27 cellular contexts compared by ENCODE assay signal in the genomic region with DNA sequence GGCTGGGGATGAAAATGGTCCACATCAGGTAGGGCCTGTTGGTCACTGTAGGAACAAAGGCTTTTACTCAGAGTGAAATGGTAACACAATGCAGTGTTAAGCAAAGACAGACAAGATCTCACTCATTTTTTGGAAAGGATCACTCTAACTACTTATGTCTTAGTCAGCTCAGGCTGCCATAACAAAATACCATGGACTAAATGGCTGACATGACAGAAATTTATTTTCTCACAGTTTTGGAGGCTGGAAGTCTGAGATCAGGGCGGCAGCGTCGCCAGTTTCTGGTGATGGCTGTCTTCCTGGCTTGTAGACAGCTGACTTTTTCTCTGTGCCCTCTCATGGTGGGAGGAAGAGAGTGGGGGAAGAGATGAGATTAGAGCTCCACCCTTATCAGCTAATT. TPM values are rescaled to one million over a fixed set of nuclear protein-coding genes. Genes with fewer than 3 reads are reported as not detected.
DNase-seq lines count a peak whose midpoint lies in the region; ATAC-seq, FAIRE-seq and TF ChIP-seq lines count a peak whose summit lies in the region.
"Had no signal": no experiment of that assay in that cellular context is flagged by ENCODE, and none has a peak within 500 bp of the region (broad histone marks: within the 10 kb centered on the region; RNA-seq: fewer than 3 reads in every experiment).

No MANE protein-coding gene starts in this region.

- POLR2A ChIA-PET in HepG2 (lab: Yijun Ruan, JAX) = no interaction called here
- POLR2A ChIA-PET in IMR-90 (lab: Charles Lee; ENCODE audit: unreplicated experiment) = no interaction called here
- POLR2A ChIA-PET in K562 (lab: Yijun Ruan, JAX) = interaction anchor here (0.6 to 0.8 kb wide), 2 partner anchors 10 to 12 kb away, joined by 3 read pairs; a partner anchor contains a TSS

- H3K4me2 ChIP-seq in HepG2 (ENCODE audit: low read depth, low read length) (no peak overlapping the region), IMR-90 (ENCODE audit: low read depth, low read length) (no peak overlapping the region), K562 (ENCODE audit: insufficient read depth, low read length) (no peak overlapping the region), neural progenitor cell (no peak overlapping the region)
- H3K4me2 ChIP-seq: BLaER1 had no signal

- H3K4me3 ChIP-seq in HepG2 (replicated peaks in 1 of 3; ENCODE audit: insufficient read depth in 1 of 3, low read depth in 2 of 3, low read length in 3 of 3) (no peak overlapping the region), right lobe of liver (no peak overlapping the region), IMR-90 (ENCODE audit: insufficient read depth, low read depth, low read length) (no peak overlapping the region), K562 (no peak overlapping the region), neural progenitor cell (no peak overlapping the region)
- H3K4me3 ChIP-seq: BLaER1, GM12878 had no signal

- 80% methylated on average over 3 of the region's 3 CpGs for WGBS in HepG2 (ENCODE audit: low lambda C conversion rate)
- WGBS in right lobe of liver (ENCODE audit: insufficient coverage, low coverage, low lambda C conversion rate, missing lambda C conversion rate) = 100% methylated on average over 2 of the region's 3 CpGs
- WGBS in IMR-90 (ENCODE audit: extremely low coverage in 2 of 2, insufficient read length in 1 of 2), 2 experiments = no CpG with 5 or more reads among the region's 3 CpGs
- 23% methylated on average over 3 of the region's 3 CpGs for WGBS in K562 (ENCODE audit: insufficient coverage, low coverage, missing lambda C conversion rate)

- no peaks in the 10 kb centered on the region for H3K79me2 ChIP-seq in HepG2 (ENCODE audit: insufficient read depth, low read length)
- no peaks in the 10 kb centered on the region for H3K79me2 ChIP-seq in K562 (ENCODE audit: control insufficient read depth, insufficient read depth, low read length)
- H3K79me2 ChIP-seq in neural progenitor cell (ENCODE audit: low read depth) = no peaks in the 10 kb centered on the region

- H3K9ac ChIP-seq in HepG2 (ENCODE audit: insufficient read depth, low read depth, low read length) = no peak overlapping the region
- H3K9ac ChIP-seq in IMR-90 (ENCODE audit: low read depth, low read length) = no peak overlapping the region
- H3K9ac ChIP-seq in K562 (ENCODE audit: insufficient read depth in 1 of 2, low read depth in 2 of 2, low read length in 2 of 2) = no peak overlapping the region
- H3K9ac ChIP-seq in neural progenitor cell = no peak overlapping the region
- H3K9ac ChIP-seq: BLaER1 had no signal

- no peaks in the 10 kb centered on the region for H3K9me3 Mint-ChIP-seq in neural progenitor cell
- H3K9me3 Mint-ChIP-seq: CD4-positive, CD25-positive, alpha-beta regulatory T cell; CD8-positive, alpha-beta memory T cell had no signal

- TF ChIP-seq RAD21 in HepG2 (CRISPR knock-in tag; IDR thresholded peaks at IDR 0.05) = no peak
- no peak for TF ChIP-seq RAD21 in IMR-90 (IDR thresholded peaks at IDR 0.05; ENCODE audit: low read length)
- TF ChIP-seq RAD21 in K562 (CRISPR knock-in tag; conservative IDR thresholded peaks at IDR 0.05 in 1 of 2, IDR thresholded peaks at IDR 0.05 in 1 of 2) = no peak

- H3K36me3 ChIP-seq in HepG2 (replicated peaks in 1 of 2; ENCODE audit: control insufficient read depth in 1 of 2, insufficient read depth in 2 of 2, low read length in 2 of 2) = no peaks in the 10 kb centered on the region
- no peaks in the 10 kb centered on the region for H3K36me3 ChIP-seq in right lobe of liver
- H3K36me3 ChIP-seq in IMR-90 (ENCODE audit: control insufficient read depth, insufficient read depth, low read length) = no peaks in the 10 kb centered on the region
- H3K36me3 ChIP-seq in K562 (ENCODE audit: control insufficient read depth, insufficient read depth, low read length) = no peaks in the 10 kb centered on the region
- H3K36me3 ChIP-seq in neural progenitor cell = no peaks in the 10 kb centered on the region
- H3K36me3 ChIP-seq: BE2C, BLaER1 had no signal

- H2BK15ac ChIP-seq in IMR-90 (ENCODE audit: low read depth, low read length) = no peak overlapping the region

- H4K8ac ChIP-seq in IMR-90 (ENCODE audit: low read depth in 2 of 2, low read length in 2 of 2) = no peak overlapping the region

- H3K9me3 ChIP-seq in HepG2 (ENCODE audit: low read length) (no peaks in the 10 kb centered on the region), right lobe of liver (no peaks in the 10 kb centered on the region), IMR-90 (ENCODE audit: control insufficient read depth, insufficient read depth, low read length) (no peaks in the 10 kb centered on the region), K562 (replicated peaks; ENCODE audit: control insufficient read depth, insufficient read depth, low read depth, low read length) (no peaks in the 10 kb centered on the region), neural progenitor cell (ENCODE audit: low read depth) (no peaks in the 10 kb centered on the region)
- H3K9me3 ChIP-seq: BE2C, BLaER1 had no signal

- H3K4me1 ChIP-seq in HepG2 (ENCODE audit: insufficient read depth, low read length) (no peaks in the 10 kb centered on the region), right lobe of liver (no peaks in the 10 kb centered on the region), IMR-90 (ENCODE audit: control insufficient read depth, insufficient read depth, low read length) (no peaks in the 10 kb centered on the region), K562 (replicated peaks in 1 of 2; ENCODE audit: control insufficient read depth in 2 of 2, insufficient read depth in 2 of 2, low read length in 2 of 2) (no peaks in the 10 kb centered on the region), neural progenitor cell (no peaks in the 10 kb centered on the region)
- H3K4me1 ChIP-seq: BE2C, BLaER1 had no signal

- no peak overlapping the region for H3K56ac ChIP-seq in IMR-90 (ENCODE audit: extremely low read depth, insufficient read depth, low read length)

- intact Hi-C loops in HepG2 (cut with micrococcal nuclease; ENCODE audit: unreplicated experiment) (no loop called here), right lobe of liver (cut with DNase I) (no loop called here), IMR-90 (cut with micrococcal nuclease) (no loop called here), K562 (cut with micrococcal nuclease) (no loop called here)

- H3K36me3 Mint-ChIP-seq in neural progenitor cell = no peaks in the 10 kb centered on the region
- H3K36me3 Mint-ChIP-seq: CD14-positive monocyte; CD4-positive, alpha-beta memory T cell; CD4-positive, CD25-positive, alpha-beta regulatory T cell; CD8-positive, alpha-beta memory T cell had no signal

- H3K27me3 Mint-ChIP-seq in neural progenitor cell (ENCODE audit: insufficient read depth, low read depth) = peaks cover 3% of the 10 kb centered on the region

- H4K20me1 ChIP-seq in HepG2 (ENCODE audit: insufficient read depth, low read length) (no peaks in the 10 kb centered on the region), IMR-90 (ENCODE audit: insufficient read depth, low read length) (no peaks in the 10 kb centered on the region), K562 (replicated peaks; ENCODE audit: control insufficient read depth, insufficient read depth, low read length) (no peaks in the 10 kb centered on the region), neural progenitor cell (ENCODE audit: low read depth) (no peaks in the 10 kb centered on the region)
- H4K20me1 ChIP-seq: BLaER1 had no signal

- H3K4me1 Mint-ChIP-seq in neural progenitor cell = no peaks in the 10 kb centered on the region
- H3K4me1 Mint-ChIP-seq: CD14-positive monocyte; CD4-positive, alpha-beta memory T cell; CD4-positive, CD25-positive, alpha-beta regulatory T cell; CD8-positive, alpha-beta memory T cell had no signal

- no peak overlapping the region for H3K14ac ChIP-seq in IMR-90 (replicated peaks; ENCODE audit: low read depth, low read length)

- TF ChIP-seq POLR2A in HepG2 (IDR thresholded peaks at IDR 0.05; ENCODE audit: insufficient read depth in 1 of 2, low read depth in 2 of 2, low read length in 2 of 2) (no peak), right lobe of liver (IDR thresholded peaks at IDR 0.05) (no peak), IMR-90 (IDR thresholded peaks at IDR 0.05; ENCODE audit: low read depth, low read length) (no peak), K562 (conservative IDR thresholded peaks at IDR 0.05) (no peak)

- no peak for ATAC-seq in HepG2
- no peak for ATAC-seq in right lobe of liver
- ATAC-seq in IMR-90 (ENCODE audit: low read depth) = no peak
- no peak for ATAC-seq in K562
- ATAC-seq: GM12878 had no signal

- no peak overlapping the region for H2BK20ac ChIP-seq in IMR-90 (ENCODE audit: low read depth, low read length)

- H3K23ac ChIP-seq in IMR-90 (ENCODE audit: low read depth, low read length) = no peak overlapping the region

- dilution Hi-C loops in IMR-90 (cut with HindIII; ENCODE audit: low sequenced_read_pairs, unreplicated experiment) = no loop called here

- CTCF ChIA-PET in HepG2 (lab: Yijun Ruan, JAX; ENCODE audit: low intra/inter-chr PET ratio, low total read pairs) (no interaction called here), IMR-90 (lab: Yijun Ruan, JAX) (no interaction called here), K562 (lab: Yijun Ruan, JAX; ENCODE audit: low intra/inter-chr PET ratio) (no interaction called here)

- H3K9me1 ChIP-seq in IMR-90 (ENCODE audit: insufficient read depth, low read length) (no peaks in the 10 kb centered on the region), K562 (ENCODE audit: control insufficient read depth, insufficient read depth, low read length) (no peaks in the 10 kb centered on the region)

- no peak overlapping the region for H4K91ac ChIP-seq in IMR-90 (ENCODE audit: insufficient read depth, low read depth, low read length)

- H2AK9ac ChIP-seq in IMR-90 (replicated peaks; ENCODE audit: low read depth, low read length, poor library complexity) = no peak overlapping the region

- no peak for FAIRE-seq in HepG2 (lab: Jason Lieb, UNC)
- no peak for FAIRE-seq in K562 (lab: Jason Lieb, UNC)
- FAIRE-seq: GM12878, GM19239 had no signal

- no peaks in the 10 kb centered on the region for H3F3A ChIP-seq in neural progenitor cell (ENCODE audit: low read depth)

- H2AFZ ChIP-seq in HepG2 (ENCODE audit: low read length) (no peak overlapping the region), IMR-90 (replicated peaks; ENCODE audit: low read length, poor library complexity) (peak overlapping the region; percentile 52), K562 (ENCODE audit: low read depth, low read length) (no peak overlapping the region), neural progenitor cell (replicated peaks) (peak overlapping the region; percentile 22)

- no peak overlapping the region for H2BK5ac ChIP-seq in IMR-90 (ENCODE audit: low read depth, low read length, poor library complexity, severe bottlenecking)

- no peaks in the 10 kb centered on the region for H3K79me1 ChIP-seq in IMR-90 (ENCODE audit: low read depth in 1 of 2, low read length in 2 of 2)

- TF ChIP-seq EP300 in HepG2 (IDR thresholded peaks at IDR 0.05; ENCODE audit: low read depth in 2 of 2, low read length in 2 of 2) (no peak), HepG2 (CRISPR knock-in tag; IDR thresholded peaks at IDR 0.05; ENCODE audit: borderline replicate concordance) (no peak), K562 (IDR thresholded peaks at IDR 0.05; ENCODE audit: low read length) (no peak)

- no peak overlapping the region for H2AK5ac ChIP-seq in IMR-90 (ENCODE audit: low read depth, low read length)

- no TSS peak for BruUV-seq in HepG2 (replicated peaks; lab: Mats Ljungman, UMichigan)
- BruUV-seq in IMR-90 (replicated peaks; lab: Mats Ljungman, UMichigan) = no TSS peak
- BruUV-seq in K562 (replicated peaks; lab: Mats Ljungman, UMichigan) = no TSS peak

- H3K4ac ChIP-seq in IMR-90 (ENCODE audit: low read depth, low read length) = no peak overlapping the region

- H4K5ac ChIP-seq in IMR-90 (ENCODE audit: low read depth, low read length) = no peak overlapping the region

- H3K18ac ChIP-seq in IMR-90 (ENCODE audit: low read depth, low read length) = no peak overlapping the region

- TF ChIP-seq CTCF in HepG2 (CRISPR knock-in tag; IDR thresholded peaks at IDR 0.05) (no peak), right lobe of liver (IDR thresholded peaks at IDR 0.05) (no peak), IMR-90 (conservative IDR thresholded peaks at IDR 0.05; ENCODE audit: low read depth, low read length) (no peak), K562 (IDR thresholded peaks at IDR 0.05 in 2 of 3, conservative IDR thresholded peaks at IDR 0.05 in 1 of 3; ENCODE audit: insufficient read depth in 2 of 3, low read depth in 1 of 3, low read length in 3 of 3) (no peak), neural progenitor cell (IDR thresholded peaks at IDR 0.05) (no peak)

- no peak overlapping the region for H3K27ac Mint-ChIP-seq in neural progenitor cell
- H3K27ac Mint-ChIP-seq: CD14-positive monocyte; CD4-positive, alpha-beta memory T cell; CD8-positive, alpha-beta memory T cell had no signal

- no peak overlapping the region for H2BK120ac ChIP-seq in IMR-90 (ENCODE audit: low read depth, low read length)

- H3K27me3 ChIP-seq in HepG2 (ENCODE audit: control insufficient read depth in 1 of 2, insufficient read depth in 2 of 2, low read length in 2 of 2) = no peaks in the 10 kb centered on the region
- H3K27me3 ChIP-seq in right lobe of liver = no peaks in the 10 kb centered on the region
- no peaks in the 10 kb centered on the region; the same call in 1 of the 2 replicates for H3K27me3 ChIP-seq in IMR-90 (ENCODE audit: control insufficient read depth, insufficient read depth, low read length)
- no peaks in the 10 kb centered on the region for H3K27me3 ChIP-seq in K562 (ENCODE audit: control insufficient read depth in 2 of 2, insufficient read depth in 2 of 2, low read length in 2 of 2)
- H3K27me3 ChIP-seq in neural progenitor cell = no peaks in the 10 kb centered on the region
- H3K27me3 ChIP-seq: BE2C, BLaER1 had no signal

- DNase-seq in HepG2 (ENCODE audit: low spot score) (no peak), right lobe of liver (no peak), IMR-90 (no peak), K562 (ENCODE audit: extremely low read depth in 1 of 4, low spot score in 3 of 4) (no peak), neural progenitor cell (ENCODE audit: low spot score) (no peak), amygdala (lab: John Stamatoyannopoulos, UW) (no peak), mesenteric fat pad (ENCODE audit: low spot score) (no peak)
- no peak for DNase-seq in activated CD4-positive, alpha-beta T cell treated with anti-CD3 and anti-CD28 coated beads, Interleukin-2, amount 50 U/mL, for 48 hours
- DNase-seq: ACHN; BE2C; C1 segment of cervical spinal cord; CD4-positive, alpha-beta memory T cell; CD4-positive, CD25-positive, alpha-beta regulatory T cell; CD8-positive, alpha-beta memory T cell; COR-L47; DMS 273 treated with DMSO at 0.1 percent for 48 hours; DMS153; DMS53; DMS79; DND-41; EL; GDM1 had no signal

- H3K27ac ChIP-seq in HepG2 (ENCODE audit: extremely low read length, insufficient read depth, low read length) (no peak overlapping the region), right lobe of liver (no peak overlapping the region), IMR-90 (ENCODE audit: insufficient read depth, low read length) (no peak overlapping the region), K562 (ENCODE audit: extremely low read depth, low read depth, low read length) (no peak overlapping the region), neural progenitor cell (no peak overlapping the region)
- H3K27ac ChIP-seq: 22Rv1, BLaER1 had no signal

- H3K4me3 Mint-ChIP-seq in neural progenitor cell = no peak overlapping the region
- H3K4me3 Mint-ChIP-seq: CD14-positive monocyte; CD4-positive, alpha-beta memory T cell; CD4-positive, CD25-positive, alpha-beta regulatory T cell; CD8-positive, alpha-beta memory T cell had no signal

- in situ Hi-C loops in HepG2 (cut with HindIII; ENCODE audit: extremely low pct_ligation_motif_present, low pct_unique_long_range_greater_than_20kb) = no loop called here
- in situ Hi-C loops in IMR-90 (cut with MboI; ENCODE audit: low sequenced_read_pairs) = loop anchor here (10.0 kb wide), 2 partner anchors 55 to 275 kb away; no protein-coding TSS in a partner anchor
- in situ Hi-C loops in K562 (cut with MboI) = no loop called here

RNA-seq across cellular contexts. Expression of a gene that starts 10.2 kb away (rescaled TPM):
- 11.3 and 11.8 TPM in 2 replicates for total RNA-seq in HepG2 (2016; rRNA removed; fragmentation: Illumina TruSeq; extraction: Trizol)
- 2.4 and 2.5 TPM in 2 replicates for total RNA-seq in HepG2 (2016; cell fraction: cytosol; rRNA removed; fragmentation: Illumina TruSeq; extraction: Trizol; ENCODE audit: low read depth)
- total RNA-seq in HepG2 (2016; cell fraction: insoluble cytoplasmic fraction; rRNA removed; fragmentation: Illumina TruSeq; extraction: Trizol) = 10.8 and 10.9 TPM in 2 replicates
- 5.3 and 5.6 TPM in 2 replicates for total RNA-seq in HepG2 (2016; cell fraction: membrane; rRNA removed; fragmentation: Illumina TruSeq; extraction: Trizol)
- 18.0 and 21.7 TPM in 2 replicates for total RNA-seq in HepG2 (2016; cell fraction: nucleus; rRNA removed; fragmentation: Illumina TruSeq; extraction: Trizol)
- polyA plus RNA-seq in HepG2 (2011; rRNA removed) = 3.8 and 4.0 TPM in 2 replicates
- polyA plus RNA-seq in HepG2 (2011; cell fraction: cytosol; rRNA removed) = 1.9 and 3.0 TPM in 2 replicates
- 4.6 and 4.7 TPM in 2 replicates for polyA plus RNA-seq in HepG2 (2011; cell fraction: nucleus; rRNA removed)
- polyA plus RNA-seq in HepG2 (2012) = 6.0 and 6.8 TPM in 2 replicates
- 0.72 and 1.0 TPM in 2 replicates for polyA plus RNA-seq in HepG2 (2016; cell fraction: cytosol; fragmentation: Illumina TruSeq; extraction: Trizol; ENCODE audit: low read depth)
- polyA plus RNA-seq in HepG2 (2016; cell fraction: insoluble cytoplasmic fraction; fragmentation: Illumina TruSeq; extraction: Trizol; ENCODE audit: low read depth) = 8.4 TPM in 2 replicates
- polyA plus RNA-seq in HepG2 (2016; cell fraction: membrane; fragmentation: Illumina TruSeq; extraction: Trizol; ENCODE audit: low read depth) = 1.9 and 2.3 TPM in 2 replicates
- polyA plus RNA-seq in HepG2 (2016; cell fraction: nucleus; fragmentation: Illumina TruSeq; extraction: Trizol; ENCODE audit: insufficient read depth, low read depth) = 6.9 and 7.8 TPM in 2 replicates
- polyA minus RNA-seq in HepG2 (2011; rRNA and poly(A)+ RNA removed; ENCODE audit: low replicate concordance) = 10.8 and 19.5 TPM in 2 replicates
- 6.1 and 7.5 TPM in 2 replicates for polyA minus RNA-seq in HepG2 (2011; cell fraction: cytosol; rRNA and poly(A)+ RNA removed)
- polyA minus RNA-seq in HepG2 (2011; cell fraction: nucleus; rRNA and poly(A)+ RNA removed) = 57.9 and 58.3 TPM in 2 replicates
- total RNA-seq in right lobe of liver = 10 to 100 TPM in 5 of 6 experiments, 1 to 10 TPM in 1; 8.5 to 14.5 (median 12.3) TPM
- 8.8 and 9.2 TPM in 2 replicates for total RNA-seq in IMR-90 (2012; rRNA removed)
- polyA plus RNA-seq in IMR-90 (2012; rRNA removed) = 2.4 and 2.5 TPM in 2 replicates
- 0.75 and 0.86 TPM in 2 replicates for polyA plus RNA-seq in IMR-90 (2012; cell fraction: cytosol; rRNA removed)
- 1.2 and 4.5 TPM in 2 replicates for polyA plus RNA-seq in IMR-90 (2012; cell fraction: nucleus; rRNA removed; ENCODE audit: low replicate concordance)
- 12.1 and 22.5 TPM in 2 replicates for total RNA-seq in K562 (2011; cell fraction: chromatin; rRNA removed; ENCODE audit: low replicate concordance)
- total RNA-seq in K562 (2011; cell fraction: nucleolus; rRNA removed) = 4.5 and 6.1 TPM in 2 replicates
- 22.1 and 43.9 TPM in 2 replicates for total RNA-seq in K562 (2011; cell fraction: nucleoplasm; rRNA removed)
- 3.7 and 4.7 TPM in 2 replicates for total RNA-seq in K562 (2014; rRNA removed)
- total RNA-seq in K562 (2014; rRNA removed; fragmentation: Illumina TruSeq; extraction: Trizol) = 5.5 and 6.3 TPM in 2 replicates
- 6.0 and 7.0 TPM in 2 replicates for total RNA-seq in K562 (2015; rRNA removed; fragmentation: Illumina TruSeq; extraction: Trizol)
- 6.1 and 6.5 TPM in 2 replicates for total RNA-seq in K562 (2021)
- 8.6 and 9.1 TPM in 2 replicates for polyA plus RNA-seq in K562 (2011; rRNA removed)
- 2.5 and 6.2 TPM in 2 replicates for polyA plus RNA-seq in K562 (2011; cell fraction: cytosol; rRNA removed)
- polyA plus RNA-seq in K562 (2011; cell fraction: nucleus; rRNA removed) = 9.3 and 11.5 TPM in 2 replicates
- polyA plus RNA-seq in K562 (2012) = 2.9 and 4.4 TPM in 2 replicates
- polyA plus RNA-seq in K562 (2014; fragmentation: Illumina TruSeq; extraction: Trizol) = 3.6 and 5.6 TPM in 2 replicates
- polyA plus RNA-seq in K562 (2014; fragmentation: Nextera tagmentation; extraction: Ambion mirVana) = 1 to 10 TPM; 1.0 to 1.2 TPM
- polyA plus RNA-seq in K562 (2014; rRNA removed) = 3.3 and 3.9 TPM in 2 replicates
- polyA minus RNA-seq in K562 (2011; rRNA and poly(A)+ RNA removed) = 20.0 and 33.6 TPM in 2 replicates
- polyA minus RNA-seq in K562 (2011; cell fraction: cytosol; rRNA and poly(A)+ RNA removed) = 5.6 and 6.2 TPM in 2 replicates
- 24.0 and 37.2 TPM in 2 replicates for polyA minus RNA-seq in K562 (2011; cell fraction: nucleus; rRNA and poly(A)+ RNA removed)
- total RNA-seq in neural progenitor cell (ENCODE audit: low replicate concordance) = 20.9 and 26.9 TPM in 2 replicates
- total RNA-seq in mesenteric fat pad = 7.2 TPM

Comparison
In these comparisons a context has a peak if more than half of its experiments do, and no peak if none do; other contexts are left out.
1. H2AFZ ChIP-seq: peak in IMR-90 (single experiment) and neural progenitor cell (single experiment); none in HepG2 (single experiment) and K562 (single experiment).